In the genomic region with DNA sequence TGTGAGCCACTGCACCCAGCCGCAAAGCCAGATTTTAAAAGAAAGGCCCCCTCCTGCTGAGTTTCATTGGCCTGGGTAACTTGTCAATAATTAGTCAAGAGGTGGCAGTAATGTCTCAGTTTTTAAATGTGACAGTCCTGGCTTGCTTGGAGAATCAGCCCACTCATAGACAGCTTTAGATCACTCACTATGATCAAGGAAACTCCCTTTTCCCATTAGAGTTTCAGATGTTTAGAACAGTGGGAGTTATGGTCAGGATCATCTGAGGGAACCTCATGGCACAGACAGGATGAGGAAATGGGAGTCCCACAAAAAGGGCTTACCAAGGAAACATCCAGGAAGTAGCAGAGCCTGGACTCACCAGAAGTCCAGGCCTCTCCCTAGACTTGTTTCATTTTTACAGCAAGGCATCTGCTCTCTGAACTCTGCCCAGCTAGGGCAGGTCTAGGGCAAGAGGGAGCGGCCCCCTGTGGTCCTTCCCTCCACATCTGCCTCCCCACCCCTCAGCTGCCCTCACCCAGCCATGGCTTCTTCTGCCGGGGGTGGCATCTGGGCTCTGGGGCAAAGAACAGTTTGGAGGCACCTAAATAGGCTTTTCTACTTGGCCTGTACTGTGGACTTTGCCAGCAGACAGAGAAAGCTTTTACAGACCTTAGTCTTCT, we compare ENCODE assay signal across 1 cellular context.
A peak's percentile ranks its signal among the peaks of the same experiment; 100 is the strongest.
TF ChIP-seq lines count a peak whose summit lies in the region.

No MANE protein-coding gene starts in this region.

TF ChIP-seq in HepG2, 621 proteins besides CTCF, POLR2A, EP300 and RAD21 (continued from another document):
- TF ChIP-seq, protein P1, sequence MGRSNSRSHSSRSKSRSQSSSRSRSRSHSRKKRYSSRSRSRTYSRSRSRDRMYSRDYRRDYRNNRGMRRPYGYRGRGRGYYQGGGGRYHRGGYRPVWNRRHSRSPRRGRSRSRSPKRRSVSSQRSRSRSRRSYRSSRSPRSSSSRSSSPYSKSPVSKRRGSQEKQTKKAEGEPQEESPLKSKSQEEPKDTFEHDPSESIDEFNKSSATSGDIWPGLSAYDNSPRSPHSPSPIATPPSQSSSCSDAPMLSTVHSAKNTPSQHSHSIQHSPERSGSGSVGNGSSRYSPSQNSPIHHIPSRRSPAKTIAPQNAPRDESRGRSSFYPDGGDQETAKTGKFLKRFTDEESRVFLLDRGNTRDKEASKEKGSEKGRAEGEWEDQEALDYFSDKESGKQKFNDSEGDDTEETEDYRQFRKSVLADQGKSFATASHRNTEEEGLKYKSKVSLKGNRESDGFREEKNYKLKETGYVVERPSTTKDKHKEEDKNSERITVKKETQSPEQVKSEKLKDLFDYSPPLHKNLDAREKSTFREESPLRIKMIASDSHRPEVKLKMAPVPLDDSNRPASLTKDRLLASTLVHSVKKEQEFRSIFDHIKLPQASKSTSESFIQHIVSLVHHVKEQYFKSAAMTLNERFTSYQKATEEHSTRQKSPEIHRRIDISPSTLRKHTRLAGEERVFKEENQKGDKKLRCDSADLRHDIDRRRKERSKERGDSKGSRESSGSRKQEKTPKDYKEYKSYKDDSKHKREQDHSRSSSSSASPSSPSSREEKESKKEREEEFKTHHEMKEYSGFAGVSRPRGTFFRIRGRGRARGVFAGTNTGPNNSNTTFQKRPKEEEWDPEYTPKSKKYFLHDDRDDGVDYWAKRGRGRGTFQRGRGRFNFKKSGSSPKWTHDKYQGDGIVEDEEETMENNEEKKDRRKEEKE (IDR thresholded peaks at IDR 0.05), result no peak
- TF ChIP-seq, protein P2, sequence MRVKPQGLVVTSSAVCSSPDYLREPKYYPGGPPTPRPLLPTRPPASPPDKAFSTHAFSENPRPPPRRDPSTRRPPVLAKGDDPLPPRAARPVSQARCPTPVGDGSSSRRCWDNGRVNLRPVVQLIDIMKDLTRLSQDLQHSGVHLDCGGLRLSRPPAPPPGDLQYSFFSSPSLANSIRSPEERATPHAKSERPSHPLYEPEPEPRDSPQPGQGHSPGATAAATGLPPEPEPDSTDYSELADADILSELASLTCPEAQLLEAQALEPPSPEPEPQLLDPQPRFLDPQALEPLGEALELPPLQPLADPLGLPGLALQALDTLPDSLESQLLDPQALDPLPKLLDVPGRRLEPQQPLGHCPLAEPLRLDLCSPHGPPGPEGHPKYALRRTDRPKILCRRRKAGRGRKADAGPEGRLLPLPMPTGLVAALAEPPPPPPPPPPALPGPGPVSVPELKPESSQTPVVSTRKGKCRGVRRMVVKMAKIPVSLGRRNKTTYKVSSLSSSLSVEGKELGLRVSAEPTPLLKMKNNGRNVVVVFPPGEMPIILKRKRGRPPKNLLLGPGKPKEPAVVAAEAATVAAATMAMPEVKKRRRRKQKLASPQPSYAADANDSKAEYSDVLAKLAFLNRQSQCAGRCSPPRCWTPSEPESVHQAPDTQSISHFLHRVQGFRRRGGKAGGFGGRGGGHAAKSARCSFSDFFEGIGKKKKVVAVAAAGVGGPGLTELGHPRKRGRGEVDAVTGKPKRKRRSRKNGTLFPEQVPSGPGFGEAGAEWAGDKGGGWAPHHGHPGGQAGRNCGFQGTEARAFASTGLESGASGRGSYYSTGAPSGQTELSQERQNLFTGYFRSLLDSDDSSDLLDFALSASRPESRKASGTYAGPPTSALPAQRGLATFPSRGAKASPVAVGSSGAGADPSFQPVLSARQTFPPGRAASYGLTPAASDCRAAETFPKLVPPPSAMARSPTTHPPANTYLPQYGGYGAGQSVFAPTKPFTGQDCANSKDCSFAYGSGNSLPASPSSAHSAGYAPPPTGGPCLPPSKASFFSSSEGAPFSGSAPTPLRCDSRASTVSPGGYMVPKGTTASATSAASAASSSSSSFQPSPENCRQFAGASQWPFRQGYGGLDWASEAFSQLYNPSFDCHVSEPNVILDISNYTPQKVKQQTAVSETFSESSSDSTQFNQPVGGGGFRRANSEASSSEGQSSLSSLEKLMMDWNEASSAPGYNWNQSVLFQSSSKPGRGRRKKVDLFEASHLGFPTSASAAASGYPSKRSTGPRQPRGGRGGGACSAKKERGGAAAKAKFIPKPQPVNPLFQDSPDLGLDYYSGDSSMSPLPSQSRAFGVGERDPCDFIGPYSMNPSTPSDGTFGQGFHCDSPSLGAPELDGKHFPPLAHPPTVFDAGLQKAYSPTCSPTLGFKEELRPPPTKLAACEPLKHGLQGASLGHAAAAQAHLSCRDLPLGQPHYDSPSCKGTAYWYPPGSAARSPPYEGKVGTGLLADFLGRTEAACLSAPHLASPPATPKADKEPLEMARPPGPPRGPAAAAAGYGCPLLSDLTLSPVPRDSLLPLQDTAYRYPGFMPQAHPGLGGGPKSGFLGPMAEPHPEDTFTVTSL (CRISPR knock-in tag; IDR thresholded peaks at IDR 0.05; ENCODE audit: borderline replicate concordance), result peak; percentile 49; the same call in 1 of the 2 replicates
- no peak for TF ChIP-seq IKZF1 (IDR thresholded peaks at IDR 0.05)
- TF ChIP-seq ZNF75D (CRISPR knock-in tag; IDR thresholded peaks at IDR 0.05; ENCODE audit: borderline replicate concordance), result no peak
- TF ChIP-seq ZNF382 (CRISPR knock-in tag; IDR thresholded peaks at IDR 0.05; ENCODE audit: borderline replicate concordance), result no peak
- TF ChIP-seq NFE2L1 (CRISPR knock-in tag; IDR thresholded peaks at IDR 0.05; ENCODE audit: borderline replicate concordance), result no peak
- no peak for TF ChIP-seq ZBTB20 (CRISPR knock-in tag; IDR thresholded peaks at IDR 0.05; ENCODE audit: borderline replicate concordance, low read depth)
- TF ChIP-seq, protein P3, sequence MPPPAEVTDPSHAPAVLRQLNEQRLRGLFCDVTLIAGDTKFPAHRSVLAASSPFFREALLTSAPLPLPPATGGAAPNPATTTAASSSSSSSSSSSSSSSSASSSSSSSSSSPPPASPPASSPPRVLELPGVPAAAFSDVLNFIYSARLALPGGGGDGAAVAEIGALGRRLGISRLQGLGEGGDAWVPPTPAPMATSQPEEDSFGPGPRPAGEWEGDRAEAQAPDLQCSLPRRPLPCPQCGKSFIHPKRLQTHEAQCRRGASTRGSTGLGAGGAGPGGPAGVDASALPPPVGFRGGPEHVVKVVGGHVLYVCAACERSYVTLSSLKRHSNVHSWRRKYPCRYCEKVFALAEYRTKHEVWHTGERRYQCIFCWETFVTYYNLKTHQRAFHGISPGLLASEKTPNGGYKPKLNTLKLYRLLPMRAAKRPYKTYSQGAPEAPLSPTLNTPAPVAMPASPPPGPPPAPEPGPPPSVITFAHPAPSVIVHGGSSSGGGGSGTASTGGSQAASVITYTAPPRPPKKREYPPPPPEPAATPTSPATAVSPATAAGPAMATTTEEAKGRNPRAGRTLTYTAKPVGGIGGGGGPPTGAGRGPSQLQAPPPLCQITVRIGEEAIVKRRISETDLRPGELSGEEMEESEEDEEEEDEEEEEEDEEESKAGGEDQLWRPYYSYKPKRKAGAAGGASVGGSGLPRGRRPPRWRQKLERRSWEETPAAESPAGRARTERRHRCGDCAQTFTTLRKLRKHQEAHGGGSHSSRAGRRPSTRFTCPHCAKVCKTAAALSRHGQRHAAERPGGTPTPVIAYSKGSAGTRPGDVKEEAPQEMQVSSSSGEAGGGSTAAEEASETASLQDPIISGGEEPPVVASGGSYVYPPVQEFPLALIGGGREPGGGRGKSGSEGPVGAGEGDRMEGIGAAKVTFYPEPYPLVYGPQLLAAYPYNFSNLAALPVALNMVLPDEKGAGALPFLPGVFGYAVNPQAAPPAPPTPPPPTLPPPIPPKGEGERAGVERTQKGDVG (CRISPR knock-in tag; IDR thresholded peaks at IDR 0.05; ENCODE audit: borderline replicate concordance), result no peak
- TF ChIP-seq ZNF317 (CRISPR knock-in tag; IDR thresholded peaks at IDR 0.05), result no peak
- TF ChIP-seq ZSCAN25 (CRISPR knock-in tag; IDR thresholded peaks at IDR 0.05), result no peak
